ENCODE assay signal across 4 cellular contexts in genomic region chr17:18676928-18677327, GRCh38. TPM values are rescaled to one million over a fixed set of nuclear protein-coding genes. Genes with fewer than 3 reads are reported as not detected.
"Had no signal": no experiment of that assay in that cellular context is flagged by ENCODE, and none has a peak within 500 bp of the region (broad histone marks: within the 10 kb centered on the region; RNA-seq: fewer than 3 reads in every experiment).

No MANE protein-coding gene starts in this region.

RNA-seq across cellular contexts. Expression of gene TBC1D28, which starts 32.7 kb away (rescaled TPM):
- total RNA-seq: HT-29, HT1080, IMR-90 had no signal
- polyA plus RNA-seq: IgD-negative memory B cell, IMR-90 had no signal
